10 cellular contexts compared by ENCODE assay signal in genomic region chr2:28423856-28424605, GRCh38. TPM values are rescaled to one million over a fixed set of nuclear protein-coding genes. Genes with fewer than 3 reads are reported as not detected.
DNase-seq lines count a peak whose midpoint lies in the region; ATAC-seq, FAIRE-seq and TF ChIP-seq lines count a peak whose summit lies in the region.
"Had no signal": no experiment of that assay in that cellular context is flagged by ENCODE, and none has a peak within 500 bp of the region (broad histone marks: within the 10 kb centered on the region; RNA-seq: fewer than 3 reads in every experiment).

No MANE protein-coding gene starts in this region.

- H3K4me1 ChIP-seq in endothelial cell of umbilical vein (ENCODE audit: control insufficient read depth, extremely low read depth, insufficient read depth, low read length) = peaks cover 14% of the 10 kb centered on the region
- H3K4me1 ChIP-seq: parathyroid adenoma had no signal

- dilution Hi-C loops in endothelial cell of umbilical vein (cut with MboI; ENCODE audit: extremely low pct_ligation_motif_present, low sequenced_read_pairs) = loop anchor here (25.0 kb wide), 1 partner anchor 687 kb away; no protein-coding TSS in a partner anchor

- H3K27me3 Mint-ChIP-seq in activated CD4-positive, alpha-beta T cell treated with anti-CD3 and anti-CD28 coated beads for 36 hours = no peaks in the 10 kb centered on the region

- CTCF ChIA-PET in activated CD4-positive, alpha-beta T cell treated with anti-CD3 and anti-CD28 coated beads for 36 hours (lab: Charles Lee) = interaction anchor here (0.6 to 1.6 kb wide), 5 partner anchors 10 to 344 kb away, joined by 3 to 5 read pairs (median 3); no protein-coding TSS in a partner anchor
- CTCF ChIA-PET in endothelial cell of umbilical vein (lab: Charles Lee) = interaction anchor here (1.2 to 1.6 kb wide), 4 partner anchors 11 to 701 kb away, joined by 3 to 5 read pairs (median 4); no protein-coding TSS in a partner anchor

- H3K9ac ChIP-seq in endothelial cell of umbilical vein (replicated peaks; ENCODE audit: extremely low read depth, insufficient read depth, low read length) = peak overlapping the region; percentile 11
- H3K9ac ChIP-seq: parathyroid adenoma had no signal

- intact Hi-C loops in activated CD4-positive, alpha-beta T cell treated with anti-CD3 and anti-CD28 coated beads for 36 hours (cut with DNase I, micrococcal nuclease) = loop anchor here (1.0 to 2.0 kb wide), 3 partner anchors 13 to 25 kb away; no protein-coding TSS in a partner anchor
- intact Hi-C loops in endothelial cell of umbilical vein (cut with micrococcal nuclease) = no loop called here

- H4K20me1 ChIP-seq in endothelial cell of umbilical vein (replicated peaks; ENCODE audit: control insufficient read depth, extremely low read depth, insufficient read depth, low read length) = no peaks in the 10 kb centered on the region

- no peaks in the 10 kb centered on the region for H3K9me3 Mint-ChIP-seq in activated CD4-positive, alpha-beta T cell treated with anti-CD3 and anti-CD28 coated beads for 36 hours (ENCODE audit: low read depth)
- no peaks in the 10 kb centered on the region for H3K9me3 Mint-ChIP-seq in stimulated activated effector memory CD8-positive, alpha-beta T cell treated with anti-CD3 and anti-CD28 coated beads, Interleukin-12 subunit alpha, Interleukin-12 subunit beta, amount 100 ng/mL, for 72 hours

- H3K4me2 ChIP-seq in endothelial cell of umbilical vein (ENCODE audit: insufficient read depth, low read length) = peak overlapping the region; percentile 14

- H3K9me3 ChIP-seq in endothelial cell of umbilical vein (replicated peaks; ENCODE audit: control insufficient read depth, insufficient read depth, low read length) = no peaks in the 10 kb centered on the region

- no peak overlapping the region for H3K4me3 ChIP-seq in endothelial cell of umbilical vein (replicated peaks in 1 of 3; ENCODE audit: insufficient read depth in 1 of 3, low read depth in 1 of 3, low read length in 3 of 3)

- no peaks in the 10 kb centered on the region for H3K79me2 ChIP-seq in endothelial cell of umbilical vein (ENCODE audit: control insufficient read depth, insufficient read depth, low read length)
- H3K79me2 ChIP-seq: parathyroid adenoma had no signal

- BruUV-seq in endothelial cell of umbilical vein (replicated peaks; lab: Mats Ljungman, UMichigan) = no TSS peak

- peak overlapping the region; percentile 38 for H3K4me3 Mint-ChIP-seq in activated CD4-positive, alpha-beta T cell treated with anti-CD3 and anti-CD28 coated beads for 36 hours
- H3K4me3 Mint-ChIP-seq in stimulated activated effector memory CD8-positive, alpha-beta T cell treated with anti-CD3 and anti-CD28 coated beads, Interleukin-12 subunit alpha, Interleukin-12 subunit beta, amount 100 ng/mL, for 72 hours = peak overlapping the region; percentile 62

- H3K36me3 Mint-ChIP-seq in activated CD4-positive, alpha-beta T cell treated with anti-CD3 and anti-CD28 coated beads for 36 hours (ENCODE audit: low read depth) = peaks cover 12% of the 10 kb centered on the region
- peaks cover 54% of the 10 kb centered on the region for H3K36me3 Mint-ChIP-seq in stimulated activated effector memory CD8-positive, alpha-beta T cell treated with anti-CD3 and anti-CD28 coated beads, Interleukin-12 subunit alpha, Interleukin-12 subunit beta, amount 100 ng/mL, for 72 hours

- peaks cover 44% of the 10 kb centered on the region for H3K4me1 Mint-ChIP-seq in activated CD4-positive, alpha-beta T cell treated with anti-CD3 and anti-CD28 coated beads for 36 hours
- H3K4me1 Mint-ChIP-seq in stimulated activated effector memory CD8-positive, alpha-beta T cell treated with anti-CD3 and anti-CD28 coated beads, Interleukin-12 subunit alpha, Interleukin-12 subunit beta, amount 100 ng/mL, for 72 hours = peaks cover 76% of the 10 kb centered on the region

- H3K27ac Mint-ChIP-seq in activated CD4-positive, alpha-beta T cell treated with anti-CD3 and anti-CD28 coated beads for 36 hours = peak overlapping the region; percentile 90
- peak overlapping the region; percentile 89 for H3K27ac Mint-ChIP-seq in stimulated activated effector memory CD8-positive, alpha-beta T cell treated with anti-CD3 and anti-CD28 coated beads, Interleukin-12 subunit alpha, Interleukin-12 subunit beta, amount 100 ng/mL, for 72 hours

- TF ChIP-seq CTCF in endothelial cell of umbilical vein (IDR thresholded peaks at IDR 0.05; ENCODE audit: extremely low read depth in 1 of 2, insufficient read depth in 1 of 2, low read depth in 1 of 2, low read length in 2 of 2) = no peak

- H2AFZ ChIP-seq in endothelial cell of umbilical vein (ENCODE audit: low read depth, low read length) = peak overlapping the region; percentile 46
- H2AFZ ChIP-seq: parathyroid adenoma had no signal

- peak; percentile 73 for ATAC-seq in activated CD4-positive, alpha-beta T cell treated with anti-CD3 and anti-CD28 coated beads for 36 hours
- ATAC-seq in stimulated activated effector memory CD8-positive, alpha-beta T cell treated with anti-CD3 and anti-CD28 coated beads, Interleukin-12 subunit alpha, Interleukin-12 subunit beta, amount 100 ng/mL, for 72 hours = peak; percentile 80
- no peak for ATAC-seq in GM19328 (IDR thresholded peaks at IDR 0.05; ENCODE audit: unreplicated experiment)
- no peak for ATAC-seq in GM18867 (IDR thresholded peaks at IDR 0.05; ENCODE audit: unreplicated experiment)
- no peak for ATAC-seq in HG02840 (IDR thresholded peaks at IDR 0.05; ENCODE audit: low FRiP score, unreplicated experiment)

- DNase-seq in activated CD4-positive, alpha-beta T cell treated with anti-CD3 and anti-CD28 coated beads for 36 hours = peak; percentile 57
- DNase-seq in activated CD4-positive, alpha-beta T cell treated with anti-CD3 and anti-CD28 coated beads, Interleukin-2, amount 50 U/mL, for 48 hours = no peak
- DNase-seq in SKM-1 (lab: John Stamatoyannopoulos, UW; ENCODE audit: unreplicated experiment) = peak; percentile 62
- no peak for DNase-seq in endothelial cell of umbilical vein (ENCODE audit: low read depth, low spot score)
- DNase-seq in stimulated activated effector memory CD8-positive, alpha-beta T cell treated with anti-CD3 and anti-CD28 coated beads, Interleukin-12 subunit alpha, Interleukin-12 subunit beta, amount 100 ng/mL, for 72 hours (ENCODE audit: low spot score in 2 of 2) = peak in 1 of 2 donors; percentile 66

- H3K36me3 ChIP-seq in endothelial cell of umbilical vein (ENCODE audit: control insufficient read depth in 2 of 2, extremely low read depth in 1 of 2, insufficient read depth in 2 of 2, low read length in 2 of 2) = peaks cover 0 to 6% of the 10 kb centered on the region in 2 experiments

- peak; percentile 85 for FAIRE-seq in endothelial cell of umbilical vein (lab: Jason Lieb, UNC)
- FAIRE-seq: HTR-8/SVneo had no signal

- H3K9me1 ChIP-seq in endothelial cell of umbilical vein (replicated peaks; ENCODE audit: control insufficient read depth, extremely low read depth, insufficient read depth, low read length) = no peaks in the 10 kb centered on the region

- H3K27me3 ChIP-seq in endothelial cell of umbilical vein (ENCODE audit: control insufficient read depth in 2 of 2, insufficient read depth in 2 of 2, low read length in 2 of 2) = no peaks in the 10 kb centered on the region

- no peak for TF ChIP-seq POLR2A in endothelial cell of umbilical vein (IDR thresholded peaks at IDR 0.05; ENCODE audit: low read depth, low read length)

- peak overlapping the region; percentile 41 for H3K27ac ChIP-seq in endothelial cell of umbilical vein (ENCODE audit: insufficient read depth, low read depth, low read length)
- H3K27ac ChIP-seq: parathyroid adenoma had no signal

- POLR2A ChIA-PET in activated CD4-positive, alpha-beta T cell treated with anti-CD3 and anti-CD28 coated beads for 36 hours (lab: Charles Lee) = interaction anchor here (0.6 to 1.7 kb wide), 4 partner anchors 10 to 26 kb away, joined by 3 to 5 read pairs (median 4); no protein-coding TSS in a partner anchor
- POLR2A ChIA-PET in endothelial cell of umbilical vein (lab: Charles Lee) = interaction anchor here (0.6 kb wide), 1 partner anchor 15 kb away, joined by 3 read pairs; no protein-coding TSS in a partner anchor

TF ChIP-seq in endothelial cell of umbilical vein, 7 proteins besides CTCF, POLR2A, EP300 and RAD21:
- TF ChIP-seq, protein P1, sequence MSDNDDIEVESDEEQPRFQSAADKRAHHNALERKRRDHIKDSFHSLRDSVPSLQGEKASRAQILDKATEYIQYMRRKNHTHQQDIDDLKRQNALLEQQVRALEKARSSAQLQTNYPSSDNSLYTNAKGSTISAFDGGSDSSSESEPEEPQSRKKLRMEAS (IDR thresholded peaks at IDR 0.05; ENCODE audit: insufficient read depth, insufficient read length) = no peak
- no peak for TF ChIP-seq JUN (IDR thresholded peaks at IDR 0.05; ENCODE audit: borderline replicate concordance, insufficient read depth, insufficient read length, low read depth)
- TF ChIP-seq EZH2 (IDR thresholded peaks at IDR 0.05; ENCODE audit: borderline replicate concordance, low read depth, low read length, severe bottlenecking) = no peak
- TF ChIP-seq FOS (IDR thresholded peaks at IDR 0.05; ENCODE audit: borderline replicate concordance, insufficient read depth, low read length) = no peak
- no peak for TF ChIP-seq POLR2AphosphoS5 (IDR thresholded peaks at IDR 0.05; ENCODE audit: insufficient read depth, low read depth, low read length)

RNA-seq across cellular contexts. Expression of gene FOSL2, which starts 31.4 kb away (rescaled TPM):
- 100 to 1,000 TPM; 135 to 225 TPM for total RNA-seq in activated CD4-positive, alpha-beta T cell treated with anti-CD3 and anti-CD28 coated beads for 36 hours
- total RNA-seq in endothelial cell of umbilical vein = 83.7 and 85.3 TPM in 2 replicates
- polyA plus RNA-seq in endothelial cell of umbilical vein = 43.9 and 45.2 TPM in 2 replicates
- 36.0 and 46.5 TPM in 2 replicates for polyA plus RNA-seq in endothelial cell of umbilical vein (2011; cell fraction: cytosol; rRNA removed)
- 94.5 and 112 TPM in 2 replicates for polyA plus RNA-seq in endothelial cell of umbilical vein (2011; cell fraction: nucleus; rRNA removed)
- 45.7 and 56.4 TPM in 2 replicates for polyA plus RNA-seq in endothelial cell of umbilical vein (2012)
- 94.9 and 98.0 TPM in 2 replicates for polyA minus RNA-seq in endothelial cell of umbilical vein
- polyA minus RNA-seq in endothelial cell of umbilical vein (2011; cell fraction: cytosol; rRNA and poly(A)+ RNA removed) = 59.2 TPM
- 84.0 and 105 TPM in 2 replicates for polyA minus RNA-seq in endothelial cell of umbilical vein (2011; cell fraction: nucleus; rRNA and poly(A)+ RNA removed)

Comparison
In these comparisons a context has a peak if more than half of its experiments do, and no peak if none do; other contexts are left out.
1. DNase-seq: peak in activated CD4-positive, alpha-beta T cell treated with anti-CD3 and anti-CD28 coated beads for 36 hours (single experiment) and SKM-1 (single experiment); none in activated CD4-positive, alpha-beta T cell treated with anti-CD3 and anti-CD28 coated beads, Interleukin-2, amount 50 U/mL, for 48 hours (0 of 2) and endothelial cell of umbilical vein (single experiment).
2. ATAC-seq: peak in activated CD4-positive, alpha-beta T cell treated with anti-CD3 and anti-CD28 coated beads for 36 hours (single experiment) and stimulated activated effector memory CD8-positive, alpha-beta T cell treated with anti-CD3 and anti-CD28 coated beads, Interleukin-12 subunit alpha, Interleukin-12 subunit beta, amount 100 ng/mL, for 72 hours (single experiment); none in GM19328 (single experiment), GM18867 (single experiment) and HG02840 (single experiment).